Comparison of ENCODE assay signal across 8 cellular contexts in genomic region chr12:114668151-114668891, GRCh38. TPM values are rescaled to one million over a fixed set of nuclear protein-coding genes. Genes with fewer than 3 reads are reported as not detected.
DNase-seq lines count a peak whose midpoint lies in the region; ATAC-seq, FAIRE-seq and TF ChIP-seq lines count a peak whose summit lies in the region.

No MANE protein-coding gene starts in this region.

- TF ChIP-seq CTCF in A673 (conservative IDR thresholded peaks at IDR 0.05; ENCODE audit: low read depth, low read length) (peak; percentile 21), GM12873 (IDR thresholded peaks at IDR 0.05; ENCODE audit: insufficient read depth, low read depth, low read length, missing control alignments) (peak; percentile 50), breast epithelium (IDR thresholded peaks at IDR 0.05) (peak; percentile 56 to 66 (median 60)), keratinocyte (optimal IDR thresholded peaks at IDR 0.05 in 1 of 3, IDR thresholded peaks at IDR 0.05 in 1 of 3, conservative IDR thresholded peaks at IDR 0.05 in 1 of 3; ENCODE audit: extremely low read depth in 1 of 3, insufficient read depth in 2 of 3, low read length in 3 of 3) (peak; percentile 26 to 75 (median 65))

- no peaks in the 10 kb centered on the region for H4K20me1 ChIP-seq in keratinocyte (ENCODE audit: control insufficient read depth, extremely low read depth, insufficient read depth, low read length)

- H3K4me1 ChIP-seq in A673 (ENCODE audit: insufficient read depth, low read length, poor library complexity, severe bottlenecking) (no peaks in the 10 kb centered on the region), breast epithelium (peaks cover 0 to 2% of the 10 kb centered on the region in 2 donors), keratinocyte (ENCODE audit: control insufficient read depth, extremely low read depth, insufficient read depth, low read length) (peaks cover 3% of the 10 kb centered on the region)

- H3K9me3 ChIP-seq in A673 (ENCODE audit: low read depth, low read length, poor library complexity, severe bottlenecking) (no peaks in the 10 kb centered on the region), breast epithelium (no peaks in the 10 kb centered on the region), keratinocyte (ENCODE audit: control insufficient read depth, low read depth, low read length) (no peaks in the 10 kb centered on the region)

- no peak overlapping the region for H3K27ac ChIP-seq in A673 (ENCODE audit: low read depth, low read length, poor library complexity, severe bottlenecking)
- peak overlapping the region; percentile 85 to 97 for H3K27ac ChIP-seq in breast epithelium
- no peak overlapping the region for H3K27ac ChIP-seq in keratinocyte (ENCODE audit: control insufficient read depth, insufficient read depth, low read length)

- POLR2A ChIA-PET in A673 (lab: Charles Lee; ENCODE audit: low non-redundant PET): no interaction called here

- H2AFZ ChIP-seq in keratinocyte (ENCODE audit: control insufficient read depth, low read length): peak overlapping the region; percentile 58

- peak overlapping the region; percentile 37 for H3K9ac ChIP-seq in keratinocyte (ENCODE audit: control insufficient read depth, extremely low read depth, insufficient read depth, low read length)

- H3K27me3 ChIP-seq in A673 (replicated peaks; ENCODE audit: insufficient read depth, low read depth, low read length, poor library complexity) (peaks cover 3% of the 10 kb centered on the region), breast epithelium (peaks cover 0 to 8% of the 10 kb centered on the region in 2 donors), keratinocyte (ENCODE audit: control insufficient read depth, extremely low read depth, insufficient read depth, low read length) (peaks cover 23% of the 10 kb centered on the region)

- CTCF ChIA-PET in A673 (lab: Charles Lee): interaction anchor here (0.7 kb wide), 2 partner anchors 465 to 1467 kb away, joined by 3 to 5 read pairs; no protein-coding TSS in a partner anchor

- H3K4me2 ChIP-seq in keratinocyte (ENCODE audit: control insufficient read depth, extremely low read depth, insufficient read depth, low read depth, low read length): peak overlapping the region; percentile 90

- peak; percentile 62 for DNase-seq in A673 (ENCODE audit: low spot score)
- peak; percentile 70 for DNase-seq in NCI-H345 treated with DMSO at 0.1 percent for 48 hours (lab: John Stamatoyannopoulos, UW; ENCODE audit: unreplicated experiment)
- peak; percentile 84 to 94 for DNase-seq in breast epithelium (ENCODE audit: low spot score in 2 of 2)
- DNase-seq in keratinocyte (ENCODE audit: low read depth, low spot score): peak; percentile 26
- peak; percentile 24 to 25 for DNase-seq in stimulated activated CD8-positive, alpha-beta memory T cell treated with anti-CD3 and anti-CD28 coated beads, Interleukin-15, amount 100 ng/mL, for 48 hours (ENCODE audit: low read depth in 2 of 2)

- ATAC-seq in HG02885 (IDR thresholded peaks at IDR 0.05; ENCODE audit: poor library complexity, unreplicated experiment) (no peak), GM19395 (IDR thresholded peaks at IDR 0.05; ENCODE audit: unreplicated experiment) (no peak)

- no peaks in the 10 kb centered on the region for H3K9me1 ChIP-seq in keratinocyte (ENCODE audit: control insufficient read depth, extremely low read depth, insufficient read depth, low read length)

- H3K4me3 ChIP-seq in A673 (ENCODE audit: low read depth, low read length, poor library complexity, severe bottlenecking) (peak overlapping the region; percentile 34), breast epithelium (peak overlapping the region; percentile 33 to 84 (median 52)), keratinocyte (ENCODE audit: control insufficient read depth in 2 of 3, extremely low read depth in 1 of 3, insufficient read depth in 2 of 3, low read depth in 1 of 3, low read length in 3 of 3) (peak overlapping the region; percentile 37 to 71 (median 68))

- H3K79me2 ChIP-seq in keratinocyte (ENCODE audit: control insufficient read depth, insufficient read depth, low read length): no peaks in the 10 kb centered on the region

- dilution Hi-C loops in keratinocyte (cut with MboI; ENCODE audit: extremely low pct_ligation_motif_present, low sequenced_read_pairs): no loop called here

- H3K36me3 ChIP-seq in A673 (ENCODE audit: insufficient read depth, low read length, poor library complexity, severe bottlenecking) (no peaks in the 10 kb centered on the region), breast epithelium (no peaks in the 10 kb centered on the region), keratinocyte (ENCODE audit: control insufficient read depth in 2 of 2, extremely low read depth in 1 of 2, insufficient read depth in 2 of 2, low read length in 2 of 2) (peaks cover 0 to 8% of the 10 kb centered on the region in 2 experiments)

- no peak for TF ChIP-seq POLR2A in breast epithelium (IDR thresholded peaks at IDR 0.05)

- BruUV-seq in A673 (replicated peaks; lab: Mats Ljungman, UMichigan): no TSS peak

- intact Hi-C loops in A673 (cut with micrococcal nuclease; ENCODE audit: unreplicated experiment): loop anchor here (10.0 kb wide), 1 partner anchor 684 kb away; no protein-coding TSS in a partner anchor
- intact Hi-C loops in breast epithelium (cut with DNase I; ENCODE audit: low total_unique reads): loop anchor here (5.0 to 10.0 kb wide), 3 partner anchors 966 to 1246 kb away; no protein-coding TSS in a partner anchor

- FAIRE-seq in keratinocyte (lab: Jason Lieb, UNC): peak; percentile 53

RNA-seq across cellular contexts. Expression of gene TBX3, which starts 15.7 kb away (rescaled TPM):
- 1.0 and 1.4 TPM in 2 replicates for total RNA-seq in A673 (2021)
- 100 to 1,000 TPM in 1 of 3 donors, 10 to 100 TPM in 2; 21.3 to 115 (median 78.3) TPM for total RNA-seq in breast epithelium
- 5.3 to 11.6 TPM (median 7.8 TPM) in 3 replicates for polyA plus RNA-seq in keratinocyte
- 1.3 TPM for polyA plus RNA-seq in keratinocyte (2011; ENCODE audit: low read depth)
- 2.2 and 2.5 TPM in 2 replicates for polyA plus RNA-seq in keratinocyte (2011; cell fraction: cytosol; rRNA removed)
- 20.3 and 23.9 TPM in 2 replicates for polyA plus RNA-seq in keratinocyte (2011; cell fraction: nucleus; rRNA removed)
- 3.1 and 10.3 TPM in 2 replicates for polyA plus RNA-seq in keratinocyte (2012; ENCODE audit: low replicate concordance)
- polyA minus RNA-seq in keratinocyte: 5.2 to 10.4 TPM (median 7.7 TPM) in 3 replicates
- polyA minus RNA-seq in keratinocyte (2011; cell fraction: cytosol; rRNA and poly(A)+ RNA removed): 5.2 TPM
- polyA minus RNA-seq in keratinocyte (2011; cell fraction: nucleus; rRNA and poly(A)+ RNA removed): 11.9 and 18.3 TPM in 2 replicates

Comparison
In these comparisons a context has a peak if more than half of its experiments do, and no peak if none do; other contexts are left out.
1. DNase-seq: peak in every context shown above with its lines; median percentile 89 in breast epithelium; 70 in NCI-H345 treated with DMSO at 0.1 percent for 48 hours; 62 in A673; 26 in keratinocyte; 24 in stimulated activated CD8-positive, alpha-beta memory T cell treated with anti-CD3 and anti-CD28 coated beads, Interleukin-15, amount 100 ng/mL, for 48 hours.
2. H3K27ac ChIP-seq: peak in breast epithelium (2 of 2); none in A673 (single experiment) and keratinocyte (single experiment).
3. Peak in every context shown above with its lines, with median percentiles within 50 percentile points of each other: H3K4me3 ChIP-seq and CTCF ChIP-seq.